10 cellular contexts compared by ENCODE assay signal in genomic region chr18:63192171-63192884, GRCh38.
DNase-seq lines count a peak whose midpoint lies in the region; ATAC-seq and TF ChIP-seq lines count a peak whose summit lies in the region.
"Had no signal": no experiment of that assay in that cellular context is flagged by ENCODE, and none has a peak within 500 bp of the region (broad histone marks: within the 10 kb centered on the region; RNA-seq: fewer than 3 reads in every experiment).

No MANE protein-coding gene starts in this region.

- 88 to 89% methylated on average over 6 of the region's 6 CpGs for WGBS in tibial nerve, 2 donors

- ATAC-seq in CD8-positive, alpha-beta T cell, result no peak
- ATAC-seq in GM19351 (IDR thresholded peaks at IDR 0.05; ENCODE audit: unreplicated experiment), result peak; percentile 44
- peak; percentile 43 for ATAC-seq in HG03354 (IDR thresholded peaks at IDR 0.05; ENCODE audit: poor library complexity, severe bottlenecking, unreplicated experiment)
- ATAC-seq in activated naive CD4-positive, alpha-beta T cell treated with anti-CD3 and anti-CD28 coated beads, Interleukin-2, amount 50 U/mL, for 72 hours, result no peak

- POLR2A ChIA-PET in CD8-positive, alpha-beta T cell (lab: Charles Lee), result interaction anchor here (0.9 to 1.0 kb wide), 2 partner anchors 11 to 13 kb away, joined by 3 to 4 read pairs; no protein-coding TSS in a partner anchor

- H3K27me3 Mint-ChIP-seq in CD8-positive, alpha-beta T cell (ENCODE audit: low read depth), result no peaks in the 10 kb centered on the region

- H3K4me1 Mint-ChIP-seq in CD8-positive, alpha-beta T cell (ENCODE audit: low read depth), result peaks cover 47% of the 10 kb centered on the region

- H3K27me3 ChIP-seq in CD8-positive, alpha-beta T cell (ENCODE audit: insufficient read depth, low read length), result no peaks in the 10 kb centered on the region
- no peaks in the 10 kb centered on the region for H3K27me3 ChIP-seq in tibial nerve
- H3K27me3 ChIP-seq: right lobe of liver had no signal

- no peak for TF ChIP-seq EP300 in tibial nerve (IDR thresholded peaks at IDR 0.05)

- CTCF ChIA-PET in CD8-positive, alpha-beta T cell (lab: Charles Lee), result interaction anchor here (0.6 to 1.4 kb wide), 2 partner anchors 19 to 62 kb away, joined by 3 read pairs; no protein-coding TSS in a partner anchor

- H3K36me3 ChIP-seq in CD8-positive, alpha-beta T cell (ENCODE audit: insufficient read depth, low read length), result no peaks in the 10 kb centered on the region
- no peaks in the 10 kb centered on the region for H3K36me3 ChIP-seq in tibial nerve
- H3K36me3 ChIP-seq: right lobe of liver had no signal

- H3K9me3 ChIP-seq in CD8-positive, alpha-beta T cell (ENCODE audit: low read length), result no peaks in the 10 kb centered on the region
- no peaks in the 10 kb centered on the region for H3K9me3 ChIP-seq in tibial nerve
- H3K9me3 ChIP-seq: right lobe of liver had no signal

- DNase-seq in CD8-positive, alpha-beta T cell, result no peak
- no peak for DNase-seq in activated naive CD4-positive, alpha-beta T cell treated with anti-CD3 and anti-CD28 coated beads, Interleukin-2, amount 50 U/mL, for 72 hours (ENCODE audit: low spot score in 2 of 2)
- DNase-seq in NCI-H1092 (lab: John Stamatoyannopoulos, UW), result no peak
- DNase-seq in tibial nerve (ENCODE audit: low spot score in 2 of 2), result no peak
- no peak for DNase-seq in NCI-H2171 treated with DMSO at 0.1 percent for 48 hours (lab: John Stamatoyannopoulos, UW)
- no peak for DNase-seq in NCI-H2196 treated with DMSO at 0.1 percent for 48 hours (lab: John Stamatoyannopoulos, UW; ENCODE audit: unreplicated experiment)
- DNase-seq: cortex of kidney, right lobe of liver had no signal

- no peak for TF ChIP-seq POLR2A in tibial nerve (IDR thresholded peaks at IDR 0.05)

- no peak for TF ChIP-seq CTCF in CD8-positive, alpha-beta T cell (IDR thresholded peaks at IDR 0.05)
- TF ChIP-seq CTCF in tibial nerve (IDR thresholded peaks at IDR 0.05), result no peak

- peaks cover 14% of the 10 kb centered on the region for H3K36me3 Mint-ChIP-seq in CD8-positive, alpha-beta T cell
- peaks cover 5 to 46% of the 10 kb centered on the region in 2 donors for H3K36me3 Mint-ChIP-seq in activated naive CD4-positive, alpha-beta T cell treated with anti-CD3 and anti-CD28 coated beads, Interleukin-2, amount 50 U/mL, for 72 hours

- no peak overlapping the region for H3K27ac ChIP-seq in CD8-positive, alpha-beta T cell (ENCODE audit: low read depth, low read length)
- no peak overlapping the region for H3K27ac ChIP-seq in tibial nerve
- H3K27ac ChIP-seq: right lobe of liver had no signal

- H3K4me1 ChIP-seq in CD8-positive, alpha-beta T cell (ENCODE audit: insufficient read depth, low read length), result peaks cover 17% of the 10 kb centered on the region
- H3K4me1 ChIP-seq in tibial nerve, result peaks cover 0 to 41% (median 9%) of the 10 kb centered on the region in 4 donors
- H3K4me1 ChIP-seq: right lobe of liver had no signal

- H3K27ac Mint-ChIP-seq in CD8-positive, alpha-beta T cell, result peak overlapping the region; percentile 63
- H3K27ac Mint-ChIP-seq in activated naive CD4-positive, alpha-beta T cell treated with anti-CD3 and anti-CD28 coated beads, Interleukin-2, amount 50 U/mL, for 72 hours, result peak overlapping the region; percentile 70 to 75

- intact Hi-C loops in CD8-positive, alpha-beta T cell (cut with DNase I, micrococcal nuclease), result no loop called here

- no peaks in the 10 kb centered on the region for H3K9me3 Mint-ChIP-seq in CD8-positive, alpha-beta T cell
- peaks cover 3 to 9% of the 10 kb centered on the region in 2 donors for H3K9me3 Mint-ChIP-seq in activated naive CD4-positive, alpha-beta T cell treated with anti-CD3 and anti-CD28 coated beads, Interleukin-2, amount 50 U/mL, for 72 hours

- no peak overlapping the region for H3K4me3 ChIP-seq in CD8-positive, alpha-beta T cell (ENCODE audit: low read depth, low read length)
- H3K4me3 ChIP-seq in tibial nerve, result no peak overlapping the region
- H3K4me3 ChIP-seq: right lobe of liver had no signal

- no peak overlapping the region for H3K4me3 Mint-ChIP-seq in CD8-positive, alpha-beta T cell

Comparison
In these comparisons a context has a peak if more than half of its experiments do, and no peak if none do; other contexts are left out.
1. ATAC-seq: peak in GM19351 (single experiment) and HG03354 (single experiment); none in CD8-positive, alpha-beta T cell (single experiment) and activated naive CD4-positive, alpha-beta T cell treated with anti-CD3 and anti-CD28 coated beads, Interleukin-2, amount 50 U/mL, for 72 hours (0 of 2).